In genomic region chr22:18044548-18045271, GRCh38 we compare ENCODE assay signal across 1 cellular context.
TF ChIP-seq lines count a peak whose summit lies in the region.

No MANE protein-coding gene starts in this region.

TF ChIP-seq in HepG2, 621 proteins besides CTCF, POLR2A, EP300 and RAD21 (continued from another document and continues in another):
- TF ChIP-seq, protein P1, sequence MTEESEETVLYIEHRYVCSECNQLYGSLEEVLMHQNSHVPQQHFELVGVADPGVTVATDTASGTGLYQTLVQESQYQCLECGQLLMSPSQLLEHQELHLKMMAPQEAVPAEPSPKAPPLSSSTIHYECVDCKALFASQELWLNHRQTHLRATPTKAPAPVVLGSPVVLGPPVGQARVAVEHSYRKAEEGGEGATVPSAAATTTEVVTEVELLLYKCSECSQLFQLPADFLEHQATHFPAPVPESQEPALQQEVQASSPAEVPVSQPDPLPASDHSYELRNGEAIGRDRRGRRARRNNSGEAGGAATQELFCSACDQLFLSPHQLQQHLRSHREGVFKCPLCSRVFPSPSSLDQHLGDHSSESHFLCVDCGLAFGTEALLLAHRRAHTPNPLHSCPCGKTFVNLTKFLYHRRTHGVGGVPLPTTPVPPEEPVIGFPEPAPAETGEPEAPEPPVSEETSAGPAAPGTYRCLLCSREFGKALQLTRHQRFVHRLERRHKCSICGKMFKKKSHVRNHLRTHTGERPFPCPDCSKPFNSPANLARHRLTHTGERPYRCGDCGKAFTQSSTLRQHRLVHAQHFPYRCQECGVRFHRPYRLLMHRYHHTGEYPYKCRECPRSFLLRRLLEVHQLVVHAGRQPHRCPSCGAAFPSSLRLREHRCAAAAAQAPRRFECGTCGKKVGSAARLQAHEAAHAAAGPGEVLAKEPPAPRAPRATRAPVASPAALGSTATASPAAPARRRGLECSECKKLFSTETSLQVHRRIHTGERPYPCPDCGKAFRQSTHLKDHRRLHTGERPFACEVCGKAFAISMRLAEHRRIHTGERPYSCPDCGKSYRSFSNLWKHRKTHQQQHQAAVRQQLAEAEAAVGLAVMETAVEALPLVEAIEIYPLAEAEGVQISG (CRISPR knock-in tag; IDR thresholded peaks at IDR 0.05): peak; percentile 61
- TF ChIP-seq ETV5 (CRISPR knock-in tag; IDR thresholded peaks at IDR 0.05; ENCODE audit: borderline replicate concordance) (no peak; the same call in 1 of the 2 replicates), TBP (CRISPR knock-in tag; IDR thresholded peaks at IDR 0.05) (no peak), FOXP4 (CRISPR knock-in tag; IDR thresholded peaks at IDR 0.05) (peak; percentile 78), CEBPB (IDR thresholded peaks at IDR 0.05; ENCODE audit: borderline replicate concordance, low read depth, low read length) (no peak), SALL2 (CRISPR knock-in tag; IDR thresholded peaks at IDR 0.05) (no peak), SAP130 (CRISPR knock-in tag; IDR thresholded peaks at IDR 0.05; ENCODE audit: low read depth) (peak; percentile 90), TOPORS (CRISPR knock-in tag; IDR thresholded peaks at IDR 0.05) (peak; percentile 58; the same call in 1 of the 2 replicates), PPARG (CRISPR knock-in tag; conservative IDR thresholded peaks at IDR 0.05) (peak; percentile 80), FOXA3 (CRISPR knock-in tag; IDR thresholded peaks at IDR 0.05) (peak; percentile 61; the same call in 1 of the 2 replicates), GABPA (IDR thresholded peaks at IDR 0.05; ENCODE audit: low read depth, low read length) (no peak), GABPA (CRISPR knock-in tag; IDR thresholded peaks at IDR 0.05; ENCODE audit: low read depth) (0 out of 2 replicates have a peak, but pooled peaks have one; percentile 20), ELF3 (CRISPR knock-in tag; IDR thresholded peaks at IDR 0.05) (peak; percentile 55; the same call in 1 of the 2 replicates), ZMYM4 (CRISPR knock-in tag; IDR thresholded peaks at IDR 0.05) (peak; percentile 74), SNAI1 (CRISPR knock-in tag; IDR thresholded peaks at IDR 0.05; ENCODE audit: borderline replicate concordance) (0 out of 2 replicates have a peak, but pooled peaks have one; percentile 42), PAXIP1 (CRISPR knock-in tag; conservative IDR thresholded peaks at IDR 0.05) (peak; percentile 84), ZNF570 (CRISPR knock-in tag; IDR thresholded peaks at IDR 0.05; ENCODE audit: borderline replicate concordance) (no peak), SKI (IDR thresholded peaks at IDR 0.05; ENCODE audit: partially characterized antibody) (peak; percentile 80), PAF1 (CRISPR knock-in tag; IDR thresholded peaks at IDR 0.05) (no peak), ZNF703 (CRISPR knock-in tag; IDR thresholded peaks at IDR 0.05; ENCODE audit: borderline replicate concordance) (no peak), RXRA (CRISPR knock-in tag; IDR thresholded peaks at IDR 0.05) (peak; percentile 86), MED13 (CRISPR knock-in tag; IDR thresholded peaks at IDR 0.05) (no peak), ATF6 (CRISPR knock-in tag; conservative IDR thresholded peaks at IDR 0.05) (no peak), EZH2 (conservative IDR thresholded peaks at IDR 0.05; ENCODE audit: low read depth, low read length) (no peak), MAF1 (CRISPR knock-in tag; IDR thresholded peaks at IDR 0.05; ENCODE audit: borderline replicate concordance) (no peak), ZNF44 (CRISPR knock-in tag; IDR thresholded peaks at IDR 0.05) (0 out of 2 replicates have a peak, but pooled peaks have one; percentile 22), PHF5A (CRISPR knock-in tag; IDR thresholded peaks at IDR 0.05; ENCODE audit: low read depth, unreplicated experiment) (peak; percentile 4), NCOR1 (IDR thresholded peaks at IDR 0.05; ENCODE audit: borderline replicate concordance, low read length) (peak; percentile 51; the same call in 1 of the 2 replicates), RFX3 (CRISPR knock-in tag; IDR thresholded peaks at IDR 0.05) (no peak), ATF2 (CRISPR knock-in tag; IDR thresholded peaks at IDR 0.05) (peak; percentile 73; the same call in 1 of the 2 replicates), ZSCAN22 (CRISPR knock-in tag; IDR thresholded peaks at IDR 0.05) (no peak), ZBTB7B (CRISPR knock-in tag; IDR thresholded peaks at IDR 0.05) (peak; percentile 29; the same call in 1 of the 2 replicates), ATF3 (CRISPR knock-in tag; IDR thresholded peaks at IDR 0.05) (0 out of 2 replicates have a peak, but pooled peaks have one; percentile 29), ZNF232 (CRISPR knock-in tag; IDR thresholded peaks at IDR 0.05; ENCODE audit: borderline replicate concordance) (no peak), ZNF430 (CRISPR knock-in tag; IDR thresholded peaks at IDR 0.05) (no peak), ZBTB20 (CRISPR knock-in tag; IDR thresholded peaks at IDR 0.05; ENCODE audit: borderline replicate concordance, low read depth) (no peak)
- TF ChIP-seq, protein P2, sequence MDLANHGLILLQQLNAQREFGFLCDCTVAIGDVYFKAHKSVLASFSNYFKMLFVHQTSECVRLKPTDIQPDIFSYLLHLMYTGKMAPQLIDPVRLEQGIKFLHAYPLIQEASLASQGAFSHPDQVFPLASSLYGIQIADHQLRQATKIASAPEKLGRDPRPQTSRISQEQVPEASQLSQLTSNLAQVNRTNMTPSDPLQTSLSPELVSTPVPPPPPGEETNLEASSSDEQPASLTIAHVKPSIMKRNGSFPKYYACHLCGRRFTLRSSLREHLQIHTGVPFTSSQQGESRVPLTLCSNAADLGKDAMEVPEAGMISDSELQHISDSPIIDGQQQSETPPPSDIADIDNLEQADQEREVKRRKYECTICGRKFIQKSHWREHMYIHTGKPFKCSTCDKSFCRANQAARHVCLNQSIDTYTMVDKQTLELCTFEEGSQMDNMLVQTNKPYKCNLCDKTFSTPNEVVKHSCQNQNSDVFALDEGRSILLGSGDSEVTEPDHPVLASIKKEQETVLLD (CRISPR knock-in tag; IDR thresholded peaks at IDR 0.05; ENCODE audit: low read depth): no peak
- TF ChIP-seq, protein P3, sequence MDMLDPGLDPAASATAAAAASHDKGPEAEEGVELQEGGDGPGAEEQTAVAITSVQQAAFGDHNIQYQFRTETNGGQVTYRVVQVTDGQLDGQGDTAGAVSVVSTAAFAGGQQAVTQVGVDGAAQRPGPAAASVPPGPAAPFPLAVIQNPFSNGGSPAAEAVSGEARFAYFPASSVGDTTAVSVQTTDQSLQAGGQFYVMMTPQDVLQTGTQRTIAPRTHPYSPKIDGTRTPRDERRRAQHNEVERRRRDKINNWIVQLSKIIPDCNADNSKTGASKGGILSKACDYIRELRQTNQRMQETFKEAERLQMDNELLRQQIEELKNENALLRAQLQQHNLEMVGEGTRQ (IDR thresholded peaks at IDR 0.05; ENCODE audit: low read depth, low read length): peak; percentile 48; the same call in 1 of the 2 replicates
- TF ChIP-seq, protein P3 (CRISPR knock-in tag; IDR thresholded peaks at IDR 0.05; ENCODE audit: borderline replicate concordance): peak; percentile 87
- TF ChIP-seq, protein P4, sequence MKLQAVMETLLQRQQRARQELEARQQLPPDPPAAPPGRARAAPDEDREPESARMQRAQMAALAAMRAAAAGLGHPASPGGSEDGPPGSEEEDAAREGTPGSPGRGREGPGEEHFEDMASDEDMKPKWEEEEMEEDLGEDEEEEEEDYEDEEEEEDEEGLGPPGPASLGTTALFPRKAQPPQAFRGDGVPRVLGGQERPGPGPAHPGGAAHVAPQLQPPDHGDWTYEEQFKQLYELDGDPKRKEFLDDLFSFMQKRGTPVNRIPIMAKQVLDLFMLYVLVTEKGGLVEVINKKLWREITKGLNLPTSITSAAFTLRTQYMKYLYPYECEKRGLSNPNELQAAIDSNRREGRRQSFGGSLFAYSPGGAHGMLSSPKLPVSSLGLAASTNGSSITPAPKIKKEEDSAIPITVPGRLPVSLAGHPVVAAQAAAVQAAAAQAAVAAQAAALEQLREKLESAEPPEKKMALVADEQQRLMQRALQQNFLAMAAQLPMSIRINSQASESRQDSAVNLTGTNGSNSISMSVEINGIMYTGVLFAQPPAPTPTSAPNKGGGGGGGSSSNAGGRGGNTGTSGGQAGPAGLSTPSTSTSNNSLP (IDR thresholded peaks at IDR 0.05; ENCODE audit: low read depth, low read length): no peak
- TF ChIP-seq, protein P5, sequence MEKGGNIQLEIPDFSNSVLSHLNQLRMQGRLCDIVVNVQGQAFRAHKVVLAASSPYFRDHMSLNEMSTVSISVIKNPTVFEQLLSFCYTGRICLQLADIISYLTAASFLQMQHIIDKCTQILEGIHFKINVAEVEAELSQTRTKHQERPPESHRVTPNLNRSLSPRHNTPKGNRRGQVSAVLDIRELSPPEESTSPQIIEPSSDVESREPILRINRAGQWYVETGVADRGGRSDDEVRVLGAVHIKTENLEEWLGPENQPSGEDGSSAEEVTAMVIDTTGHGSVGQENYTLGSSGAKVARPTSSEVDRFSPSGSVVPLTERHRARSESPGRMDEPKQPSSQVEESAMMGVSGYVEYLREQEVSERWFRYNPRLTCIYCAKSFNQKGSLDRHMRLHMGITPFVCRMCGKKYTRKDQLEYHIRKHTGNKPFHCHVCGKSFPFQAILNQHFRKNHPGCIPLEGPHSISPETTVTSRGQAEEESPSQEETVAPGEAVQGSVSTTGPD (CRISPR knock-in tag; IDR thresholded peaks at IDR 0.05): peak; percentile 90
